Comparison of ENCODE assay signal across 34 cellular contexts in the genomic region with DNA sequence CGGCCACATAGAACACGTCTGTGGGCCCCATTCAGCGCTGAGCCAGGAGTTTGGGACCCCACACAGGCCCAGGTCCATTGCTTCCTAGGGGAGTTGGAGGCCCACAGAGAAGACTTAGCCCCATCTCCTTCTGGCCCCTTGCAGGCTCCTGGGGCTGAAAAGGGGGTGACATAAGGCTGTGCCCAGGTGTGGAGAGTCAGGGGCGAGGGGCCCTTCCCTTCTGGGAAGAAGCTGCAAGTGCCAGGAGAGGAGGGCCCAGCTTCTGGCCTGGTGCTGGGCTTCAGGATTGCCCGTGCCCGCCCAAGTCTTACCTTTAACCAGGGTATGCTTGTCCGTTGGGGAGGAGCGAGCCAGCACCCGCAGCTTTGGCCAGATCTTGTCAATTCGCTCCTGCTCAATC. TPM values are rescaled to one million over a fixed set of nuclear protein-coding genes. Genes with fewer than 3 reads are reported as not detected.
"Had no signal": no experiment of that assay in that cellular context is flagged by ENCODE, and none has a peak within 500 bp of the region (broad histone marks: within the 10 kb centered on the region; RNA-seq: fewer than 3 reads in every experiment).

No MANE protein-coding gene starts in this region.

- DNase-seq: activated B cell treated with CpG ODN at 0.5 μM for 24 hours; activated CD4-positive, alpha-beta T cell treated with anti-CD3 and anti-CD28 coated beads for 48 hours; activated CD4-positive, alpha-beta T cell treated with anti-CD3 and anti-CD28 coated beads, Interleukin-2, amount 50 U/mL, for 1 hour; activated CD4-positive, alpha-beta T cell treated with anti-CD3 and anti-CD28 coated beads, Interleukin-2, amount 50 U/mL, for 48 hours; activated CD8-positive, alpha-beta memory T cell treated with anti-CD3 and anti-CD28 coated beads for 24 hours; activated CD8-positive, alpha-beta T cell treated with anti-CD3 and anti-CD28 coated beads for 36 hours; activated effector memory CD4-positive, alpha-beta T cell treated with anti-CD3 and anti-CD28 coated beads, Interleukin-2, amount 50 U/mL, for 16 hours; activated naive CD4-positive, alpha-beta T cell treated with anti-CD3 and anti-CD28 coated beads for 36 hours; activated naive CD8-positive, alpha-beta T cell treated with anti-CD3 and anti-CD28 coated beads for 36 hours; activated naive CD8-positive, alpha-beta T cell treated with anti-CD3 and anti-CD28 coated beads, Interleukin-2, amount 50 U/mL, for 24 hours; activated T-cell treated with anti-CD3 and anti-CD28 coated beads, Interleukin-2, amount 50 U/mL, for 4 hours; adrenal gland; amygdala; body of pancreas; central memory CD4-positive, alpha-beta T cell; cerebellar nuclear complex; dermis blood vessel endothelial cell; effector CD4-positive, alpha-beta T cell; effector memory CD8-positive, alpha-beta T cell; erythroblast; foreskin melanocyte; heart right ventricle; T-helper 1 cell; T-helper 17 cell; T1000; WERI-Rb-1 had no signal

- ATAC-seq: activated CD4-positive, CD25-positive, alpha-beta regulatory T cell treated with anti-CD3 and anti-CD28 coated beads, Interleukin-2, amount 50 U/mL, for 24 hours; activated CD8-positive, alpha-beta T cell treated with anti-CD3 and anti-CD28 coated beads for 36 hours; activated naive CD8-positive, alpha-beta T cell treated with anti-CD3 and anti-CD28 coated beads, Interleukin-2, amount 50 U/mL, for 24 hours; activated T-cell treated with anti-CD3 and anti-CD28 coated beads, Interleukin-2, amount 50 U/mL, for 4 hours; body of pancreas; effector memory CD8-positive, alpha-beta T cell; gastroesophageal sphincter; heart right ventricle; T-helper 17 cell had no signal

- H3K9me3 Mint-ChIP-seq: activated B cell treated with CpG ODN at 0.5 μM for 24 hours; activated CD8-positive, alpha-beta T cell treated with anti-CD3 and anti-CD28 coated beads for 36 hours; activated naive CD4-positive, alpha-beta T cell treated with anti-CD3 and anti-CD28 coated beads for 36 hours; activated naive CD4-positive, alpha-beta T cell treated with anti-CD3 and anti-CD28 coated beads, Interleukin-2, amount 50 U/mL, for 24 hours; activated naive CD8-positive, alpha-beta T cell treated with anti-CD3 and anti-CD28 coated beads for 36 hours; activated naive CD8-positive, alpha-beta T cell treated with anti-CD3 and anti-CD28 coated beads, Interleukin-2, amount 50 U/mL, for 24 hours; activated T-cell treated with anti-CD3 and anti-CD28 coated beads, Interleukin-2, amount 50 U/mL, for 4 hours; activated T-helper 2 cell treated with anti-CD3 and anti-CD28 coated beads, Interferon-gamma antibody, Interleukin-2, Interleukin-4, amounts not matched to agents 10 μg/mL and 5 μg/mL and 100 μg/mL, durations not matched to agents 14 hours and 24 hours and 36 hours; effector memory CD8-positive, alpha-beta T cell; T-helper 2 cell treated with Interferon-gamma antibody and Interleukin-4, amounts not matched to agents 5 μg/mL and 100 μg/mL, for 36 hours had no signal

- H3K36me3 Mint-ChIP-seq: activated naive CD4-positive, alpha-beta T cell treated with anti-CD3 and anti-CD28 coated beads, Interleukin-2, amount 50 U/mL, for 24 hours; activated naive CD8-positive, alpha-beta T cell treated with anti-CD3 and anti-CD28 coated beads for 36 hours had no signal

- H3K4me3 ChIP-seq: adrenal gland, body of pancreas, coronary artery, esophagus muscularis mucosa, gastroesophageal sphincter, heart right ventricle had no signal

- H3K27me3 ChIP-seq: adrenal gland, body of pancreas had no signal

- H3K27ac Mint-ChIP-seq: activated B cell treated with CpG ODN at 0.5 μM for 24 hours; activated CD8-positive, alpha-beta T cell treated with anti-CD3 and anti-CD28 coated beads for 36 hours; activated naive CD4-positive, alpha-beta T cell treated with anti-CD3 and anti-CD28 coated beads for 36 hours; activated naive CD4-positive, alpha-beta T cell treated with anti-CD3 and anti-CD28 coated beads, Interleukin-2, amount 50 U/mL, for 24 hours; activated naive CD8-positive, alpha-beta T cell treated with anti-CD3 and anti-CD28 coated beads for 36 hours; activated naive CD8-positive, alpha-beta T cell treated with anti-CD3 and anti-CD28 coated beads, Interleukin-2, amount 50 U/mL, for 24 hours; activated T-helper 2 cell treated with anti-CD3 and anti-CD28 coated beads, Interferon-gamma antibody, Interleukin-2, Interleukin-4, amounts not matched to agents 10 μg/mL and 5 μg/mL and 100 μg/mL, durations not matched to agents 14 hours and 24 hours and 36 hours; effector memory CD8-positive, alpha-beta T cell; T-helper 17 cell; T-helper 2 cell treated with Interferon-gamma antibody and Interleukin-4, amounts not matched to agents 5 μg/mL and 100 μg/mL, for 36 hours had no signal

- H3K27me3 Mint-ChIP-seq: activated B cell treated with CpG ODN at 0.5 μM for 24 hours; activated naive CD4-positive, alpha-beta T cell treated with anti-CD3 and anti-CD28 coated beads, Interleukin-2, amount 50 U/mL, for 24 hours had no signal

- H3K4me3 Mint-ChIP-seq: activated B cell treated with CpG ODN at 0.5 μM for 24 hours; activated CD8-positive, alpha-beta T cell treated with anti-CD3 and anti-CD28 coated beads for 36 hours; activated naive CD4-positive, alpha-beta T cell treated with anti-CD3 and anti-CD28 coated beads for 36 hours; activated naive CD4-positive, alpha-beta T cell treated with anti-CD3 and anti-CD28 coated beads, Interleukin-2, amount 50 U/mL, for 24 hours; activated naive CD8-positive, alpha-beta T cell treated with anti-CD3 and anti-CD28 coated beads for 36 hours; activated naive CD8-positive, alpha-beta T cell treated with anti-CD3 and anti-CD28 coated beads, Interleukin-2, amount 50 U/mL, for 24 hours; activated T-cell treated with anti-CD3 and anti-CD28 coated beads, Interleukin-2, amount 50 U/mL, for 4 hours; effector memory CD8-positive, alpha-beta T cell; T-helper 17 cell; T-helper 2 cell treated with Interferon-gamma antibody and Interleukin-4, amounts not matched to agents 5 μg/mL and 100 μg/mL, for 36 hours had no signal

- H3K27ac ChIP-seq: adrenal gland, body of pancreas, coronary artery, esophagus muscularis mucosa, gastroesophageal sphincter, heart right ventricle, WERI-Rb-1 had no signal

- H3K9me3 ChIP-seq: adrenal gland, body of pancreas, esophagus muscularis mucosa, gastroesophageal sphincter, heart right ventricle had no signal

- H3K4me1 Mint-ChIP-seq: activated naive CD8-positive, alpha-beta T cell treated with anti-CD3 and anti-CD28 coated beads for 36 hours had no signal

- H3K4me1 ChIP-seq: adrenal gland, body of pancreas had no signal

- H3K36me3 ChIP-seq: adrenal gland, esophagus muscularis mucosa, gastroesophageal sphincter, heart right ventricle, WERI-Rb-1 had no signal

RNA-seq across cellular contexts. Expression of gene GHRL, which starts 57.1 kb away (rescaled TPM):
- total RNA-seq: activated naive CD4-positive, alpha-beta T cell treated with anti-CD3 and anti-CD28 coated beads for 36 hours; glomerular endothelial cell had no signal
